ENCODE assay signal across 13 cellular contexts in genomic region chr1:116951175-116951935, GRCh38. TPM values are rescaled to one million over a fixed set of nuclear protein-coding genes. Genes with fewer than 3 reads are reported as not detected.
A peak's percentile ranks its signal among the peaks of the same experiment; 100 is the strongest.
DNase-seq lines count a peak whose midpoint lies in the region; ATAC-seq and TF ChIP-seq lines count a peak whose summit lies in the region.
"Had no signal": no experiment of that assay in that cellular context is flagged by ENCODE, and none has a peak within 500 bp of the region (broad histone marks: within the 10 kb centered on the region; RNA-seq: fewer than 3 reads in every experiment).

No MANE protein-coding gene starts in this region.

- ATAC-seq in left cardiac atrium = peak; percentile 13 to 82
- peak in 2 of 4 donors; percentile 26 to 43 for ATAC-seq in psoas muscle
- ATAC-seq in stimulated activated naive CD8-positive, alpha-beta T cell treated with anti-CD3 and anti-CD28 coated beads, Interleukin-15, amount 100 ng/mL, for 72 hours = no peak
- ATAC-seq in activated T-cell treated with anti-CD3 and anti-CD28 coated beads, Interleukin-2, amount 50 U/mL, for 72 hours (replicated peaks in 1 of 2) = no peak

- DNase-seq in Daoy (ENCODE audit: low read depth) (peak; percentile 77), astrocyte of the hippocampus (ENCODE audit: low read depth, low spot score) (peak; percentile 91), left cardiac atrium (peak; percentile 55), psoas muscle (peak; percentile 39 to 60), COLO829 (ENCODE audit: low spot score) (no peak)
- DNase-seq in stimulated activated naive CD8-positive, alpha-beta T cell treated with anti-CD3 and anti-CD28 coated beads, Interleukin-15, amount 100 ng/mL, for 72 hours = no peak
- no peak for DNase-seq in activated CD4-positive, alpha-beta T cell treated with anti-CD3 and anti-CD28 coated beads, Interleukin-2, amount 50 U/mL, for 48 hours
- no peak for DNase-seq in activated T-cell treated with anti-CD3 and anti-CD28 coated beads, Interleukin-2, amount 50 U/mL, for 72 hours
- DNase-seq: activated CD4-positive, alpha-beta T cell treated with anti-CD3 and anti-CD28 coated beads, Interleukin-2, amount 10 ng/mL, durations not matched to agents 24 days and 14 days; activated naive CD8-positive, alpha-beta T cell treated with anti-CD3 and anti-CD28 coated beads, Interleukin-2, amount 10 ng/mL, durations not matched to agents 7 days and 5 days; NCI-H1417 treated with DMSO at 0.1 percent for 48 hours; small intestine had no signal

- peaks cover 0 to 6% (median 0%) of the 10 kb centered on the region in 3 donors for H3K27me3 ChIP-seq in psoas muscle (ENCODE audit: insufficient read depth in 3 of 3, low read length in 2 of 3)

- no peaks in the 10 kb centered on the region for H3K27me3 Mint-ChIP-seq in stimulated activated naive CD8-positive, alpha-beta T cell treated with anti-CD3 and anti-CD28 coated beads, Interleukin-15, amount 100 ng/mL, for 72 hours
- no peaks in the 10 kb centered on the region for H3K27me3 Mint-ChIP-seq in activated T-cell treated with anti-CD3 and anti-CD28 coated beads, Interleukin-2, amount 50 U/mL, for 72 hours (ENCODE audit: low read depth)
- H3K27me3 Mint-ChIP-seq: activated CD4-positive, alpha-beta T cell treated with anti-CD3 and anti-CD28 coated beads, Interleukin-2, amount 10 ng/mL, durations not matched to agents 24 days and 14 days; activated naive CD8-positive, alpha-beta T cell treated with anti-CD3 and anti-CD28 coated beads, Interleukin-2, amount 10 ng/mL, durations not matched to agents 7 days and 5 days had no signal

- TF ChIP-seq CTCF in psoas muscle (IDR thresholded peaks at IDR 0.05) = no peak

- H3K9me3 Mint-ChIP-seq in stimulated activated naive CD8-positive, alpha-beta T cell treated with anti-CD3 and anti-CD28 coated beads, Interleukin-15, amount 100 ng/mL, for 72 hours = no peaks in the 10 kb centered on the region
- no peaks in the 10 kb centered on the region for H3K9me3 Mint-ChIP-seq in activated T-cell treated with anti-CD3 and anti-CD28 coated beads, Interleukin-2, amount 50 U/mL, for 72 hours
- H3K9me3 Mint-ChIP-seq: activated CD4-positive, alpha-beta T cell treated with anti-CD3 and anti-CD28 coated beads, Interleukin-2, amount 10 ng/mL, durations not matched to agents 24 days and 14 days; activated naive CD8-positive, alpha-beta T cell treated with anti-CD3 and anti-CD28 coated beads, Interleukin-2, amount 10 ng/mL, durations not matched to agents 7 days and 5 days had no signal

- WGBS in psoas muscle, 3 donors = 56 to 75% (median 62%) methylated on average over 12 of the region's 12 CpGs

- H3K36me3 ChIP-seq in psoas muscle (ENCODE audit: insufficient read depth in 1 of 2, low read depth in 1 of 2) = no peaks in the 10 kb centered on the region

- no peak overlapping the region for H3K27ac ChIP-seq in psoas muscle
- H3K27ac ChIP-seq: C4-2B had no signal

- H3K9me3 ChIP-seq in psoas muscle = no peaks in the 10 kb centered on the region

- H3K36me3 Mint-ChIP-seq in activated T-cell treated with anti-CD3 and anti-CD28 coated beads, Interleukin-2, amount 50 U/mL, for 72 hours (ENCODE audit: insufficient read depth in 2 of 2) = no peaks in the 10 kb centered on the region
- H3K36me3 Mint-ChIP-seq: activated naive CD8-positive, alpha-beta T cell treated with anti-CD3 and anti-CD28 coated beads, Interleukin-2, amount 10 ng/mL, durations not matched to agents 7 days and 5 days had no signal

- H3K4me1 ChIP-seq in psoas muscle = no peaks in the 10 kb centered on the region

- intact Hi-C loops in left cardiac atrium (cut with DNase I) = loop anchor here in 1 of 2 donors (5.0 kb wide), 1 partner anchor 34 kb away; no protein-coding TSS in a partner anchor
- intact Hi-C loops in psoas muscle (cut with DNase I) = no loop called here

- H3K27ac Mint-ChIP-seq in stimulated activated naive CD8-positive, alpha-beta T cell treated with anti-CD3 and anti-CD28 coated beads, Interleukin-15, amount 100 ng/mL, for 72 hours = peak overlapping the region in 1 of 2 donors; percentile 38
- no peak overlapping the region for H3K27ac Mint-ChIP-seq in activated T-cell treated with anti-CD3 and anti-CD28 coated beads, Interleukin-2, amount 50 U/mL, for 72 hours
- H3K27ac Mint-ChIP-seq: activated CD4-positive, alpha-beta T cell treated with anti-CD3 and anti-CD28 coated beads, Interleukin-2, amount 10 ng/mL, durations not matched to agents 24 days and 14 days; activated naive CD8-positive, alpha-beta T cell treated with anti-CD3 and anti-CD28 coated beads, Interleukin-2, amount 10 ng/mL, durations not matched to agents 7 days and 5 days had no signal

- H3K4me3 ChIP-seq in psoas muscle = no peak overlapping the region

- H3K4me3 Mint-ChIP-seq in stimulated activated naive CD8-positive, alpha-beta T cell treated with anti-CD3 and anti-CD28 coated beads, Interleukin-15, amount 100 ng/mL, for 72 hours = no peak overlapping the region
- no peak overlapping the region for H3K4me3 Mint-ChIP-seq in activated T-cell treated with anti-CD3 and anti-CD28 coated beads, Interleukin-2, amount 50 U/mL, for 72 hours
- H3K4me3 Mint-ChIP-seq: activated CD4-positive, alpha-beta T cell treated with anti-CD3 and anti-CD28 coated beads, Interleukin-2, amount 10 ng/mL, durations not matched to agents 24 days and 14 days; activated naive CD8-positive, alpha-beta T cell treated with anti-CD3 and anti-CD28 coated beads, Interleukin-2, amount 10 ng/mL, durations not matched to agents 7 days and 5 days had no signal

- no peaks in the 10 kb centered on the region for H3K4me1 Mint-ChIP-seq in stimulated activated naive CD8-positive, alpha-beta T cell treated with anti-CD3 and anti-CD28 coated beads, Interleukin-15, amount 100 ng/mL, for 72 hours
- H3K4me1 Mint-ChIP-seq in activated T-cell treated with anti-CD3 and anti-CD28 coated beads, Interleukin-2, amount 50 U/mL, for 72 hours (ENCODE audit: low read depth) = no peaks in the 10 kb centered on the region
- H3K4me1 Mint-ChIP-seq: activated CD4-positive, alpha-beta T cell treated with anti-CD3 and anti-CD28 coated beads, Interleukin-2, amount 10 ng/mL, durations not matched to agents 24 days and 14 days; activated naive CD8-positive, alpha-beta T cell treated with anti-CD3 and anti-CD28 coated beads, Interleukin-2, amount 10 ng/mL, durations not matched to agents 7 days and 5 days had no signal

RNA-seq across cellular contexts. Expression of gene PTGFRN, which starts 41.6 kb away (rescaled TPM):
- total RNA-seq in Daoy (2014; rRNA removed; shearing (Covaris generic)) = 177 and 219 TPM in 2 replicates
- 100 to 1,000 TPM; 159 to 179 TPM for total RNA-seq in left cardiac atrium
- 1 to 10 TPM; 2.3 to 8.1 (median 4.5) TPM for total RNA-seq in psoas muscle
- polyA plus RNA-seq in psoas muscle = 1 to 10 TPM in 2 of 3 donors, under 1 TPM in 1; 0.79 to 1.6 (median 1.5) TPM
- total RNA-seq in activated T-cell treated with anti-CD3 and anti-CD28 coated beads, Interleukin-2, amount 50 U/mL, for 72 hours = 10 to 100 TPM; 14.0 to 14.8 TPM

RNA-seq across cellular contexts. Expression of gene CD101, which starts 50.2 kb away (rescaled TPM):
- 9.3 and 11.0 TPM in 2 replicates for total RNA-seq in Daoy (2014; rRNA removed; shearing (Covaris generic))
- total RNA-seq in left cardiac atrium = 1 to 10 TPM; 1.1 to 3.1 TPM
- under 1 TPM in 3 of 4 donors, not detected in 1; 0.18 to 0.77 (median 0.39) TPM for total RNA-seq in psoas muscle
- polyA plus RNA-seq in psoas muscle = 1 to 10 TPM in 1 of 3 donors, under 1 TPM in 2; 0.03 to 1.0 (median 0.04) TPM
- total RNA-seq in activated T-cell treated with anti-CD3 and anti-CD28 coated beads, Interleukin-2, amount 50 U/mL, for 72 hours = 1 to 10 TPM; 2.0 to 3.0 TPM

Comparison
In these comparisons a context has a peak if more than half of its experiments do, and no peak if none do; other contexts are left out.
1. DNase-seq: peak in Daoy (single experiment), astrocyte of the hippocampus (single experiment), left cardiac atrium (single experiment) and psoas muscle (2 of 2); none in stimulated activated naive CD8-positive, alpha-beta T cell treated with anti-CD3 and anti-CD28 coated beads, Interleukin-15, amount 100 ng/mL, for 72 hours (0 of 2), COLO829 (single experiment), activated CD4-positive, alpha-beta T cell treated with anti-CD3 and anti-CD28 coated beads, Interleukin-2, amount 50 U/mL, for 48 hours (0 of 2) and activated T-cell treated with anti-CD3 and anti-CD28 coated beads, Interleukin-2, amount 50 U/mL, for 72 hours (0 of 2).
2. ATAC-seq: peak in left cardiac atrium (2 of 2); none in stimulated activated naive CD8-positive, alpha-beta T cell treated with anti-CD3 and anti-CD28 coated beads, Interleukin-15, amount 100 ng/mL, for 72 hours (single experiment) and activated T-cell treated with anti-CD3 and anti-CD28 coated beads, Interleukin-2, amount 50 U/mL, for 72 hours (0 of 2).
3. RNA of gene PTGFRN, which starts 41.6 kb away (total RNA-seq): 177 to 219 TPM in Daoy and 159 to 179 TPM in left cardiac atrium; 14.0 to 14.8 TPM in activated T-cell treated with anti-CD3 and anti-CD28 coated beads, Interleukin-2, amount 50 U/mL, for 72 hours and 2.3 to 8.1 TPM in psoas muscle; every median in the first group is over 10 times any median in the second.